In genomic region chr2:27380626-27381556, GRCh38 we compare ENCODE assay signal across 8 cellular contexts. TPM values are rescaled to one million over a fixed set of nuclear protein-coding genes. Genes with fewer than 3 reads are reported as not detected.
DNase-seq lines count a peak whose midpoint lies in the region; ATAC-seq and TF ChIP-seq lines count a peak whose summit lies in the region.

A gene with protein sequence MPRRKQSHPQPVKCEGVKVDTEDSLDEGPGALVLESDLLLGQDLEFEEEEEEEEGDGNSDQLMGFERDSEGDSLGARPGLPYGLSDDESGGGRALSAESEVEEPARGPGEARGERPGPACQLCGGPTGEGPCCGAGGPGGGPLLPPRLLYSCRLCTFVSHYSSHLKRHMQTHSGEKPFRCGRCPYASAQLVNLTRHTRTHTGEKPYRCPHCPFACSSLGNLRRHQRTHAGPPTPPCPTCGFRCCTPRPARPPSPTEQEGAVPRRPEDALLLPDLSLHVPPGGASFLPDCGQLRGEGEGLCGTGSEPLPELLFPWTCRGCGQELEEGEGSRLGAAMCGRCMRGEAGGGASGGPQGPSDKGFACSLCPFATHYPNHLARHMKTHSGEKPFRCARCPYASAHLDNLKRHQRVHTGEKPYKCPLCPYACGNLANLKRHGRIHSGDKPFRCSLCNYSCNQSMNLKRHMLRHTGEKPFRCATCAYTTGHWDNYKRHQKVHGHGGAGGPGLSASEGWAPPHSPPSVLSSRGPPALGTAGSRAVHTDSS (minus strand): TSS chr2:27380734. CDS start chr2:27380526, 208 bp downstream.

- peak within 1 kb of the TSS; percentile 97 for H3K27ac Mint-ChIP-seq in activated CD4-positive, alpha-beta T cell treated with anti-CD3 and anti-CD28 coated beads, Interleukin-2, amount 10 ng/mL, durations not matched to agents 24 days and 14 days

- peak within 1 kb of the TSS; percentile 81 to 96 for H3K27ac ChIP-seq in coronary artery

- intact Hi-C loops in activated CD4-positive, alpha-beta T cell treated with anti-CD3 and anti-CD28 coated beads, Interleukin-2, amount 10 ng/mL, durations not matched to agents 24 days and 14 days (cut with micrococcal nuclease) = loop anchor here (1.0 to 5.0 kb wide), 4 partner anchors 11 to 301 kb away; partner anchors contain the start of genes EIF2B4, NRBP1, PPM1G and SNX17

- peak within 1 kb of the TSS; percentile 94 for H3K4me3 ChIP-seq in coronary artery

- TF ChIP-seq CTCF in AG09319 (IDR thresholded peaks at IDR 0.05; ENCODE audit: low read depth, low read length) (no peak), coronary artery (IDR thresholded peaks at IDR 0.05) (no peak)

- DNase-seq in AG09319 (ENCODE audit: extremely low read depth, low read depth) = peak; percentile 87
- DNase-seq in NCI-H524 treated with DMSO at 0.1 percent for 48 hours (lab: John Stamatoyannopoulos, UW) = peak; percentile 52
- DNase-seq in activated CD4-positive, alpha-beta T cell treated with anti-CD3 and anti-CD28 coated beads, Interleukin-2, amount 10 ng/mL, durations not matched to agents 24 days and 14 days = peak; percentile 97
- DNase-seq in coronary artery (ENCODE audit: low spot score) = peak; percentile 98
- DNase-seq in left lobe of liver (ENCODE audit: low spot score) = peak; percentile 98
- DNase-seq in stimulated activated CD4-positive, alpha-beta T cell treated with anti-CD3 and anti-CD28 coated beads, Interleukin-2, amount 100 ng/mL, for 24 hours = peak; percentile 88 to 90

- peaks cover 74% of the 10 kb centered on the region for H3K36me3 Mint-ChIP-seq in activated CD4-positive, alpha-beta T cell treated with anti-CD3 and anti-CD28 coated beads, Interleukin-2, amount 10 ng/mL, durations not matched to agents 24 days and 14 days (ENCODE audit: low read depth)

- H3K4me3 Mint-ChIP-seq in activated CD4-positive, alpha-beta T cell treated with anti-CD3 and anti-CD28 coated beads, Interleukin-2, amount 10 ng/mL, durations not matched to agents 24 days and 14 days = peak within 1 kb of the TSS; percentile 95

- no peaks in the 10 kb centered on the region for H3K9me3 Mint-ChIP-seq in activated CD4-positive, alpha-beta T cell treated with anti-CD3 and anti-CD28 coated beads, Interleukin-2, amount 10 ng/mL, durations not matched to agents 24 days and 14 days

- H3K4me1 Mint-ChIP-seq in activated CD4-positive, alpha-beta T cell treated with anti-CD3 and anti-CD28 coated beads, Interleukin-2, amount 10 ng/mL, durations not matched to agents 24 days and 14 days = peaks cover 30% of the 10 kb centered on the region

- ATAC-seq in GM19035 (IDR thresholded peaks at IDR 0.05; ENCODE audit: unreplicated experiment) = peak; percentile 90
- peak; percentile 90 for ATAC-seq in HG03354 (IDR thresholded peaks at IDR 0.05; ENCODE audit: poor library complexity, severe bottlenecking, unreplicated experiment)
- peak; percentile 80 for ATAC-seq in left lobe of liver

- no peaks in the 10 kb centered on the region for H3K27me3 Mint-ChIP-seq in activated CD4-positive, alpha-beta T cell treated with anti-CD3 and anti-CD28 coated beads, Interleukin-2, amount 10 ng/mL, durations not matched to agents 24 days and 14 days

RNA-seq across cellular contexts. Expression of the gene that starts here (rescaled TPM):
- 11.1 and 13.5 TPM in 2 replicates for total RNA-seq in activated CD4-positive, alpha-beta T cell treated with anti-CD3 and anti-CD28 coated beads, Interleukin-2, amount 10 ng/mL, durations not matched to agents 24 days and 14 days
- total RNA-seq in left lobe of liver = 10.5 TPM

Comparison
In these comparisons a context has a peak if more than half of its experiments do, and no peak if none do; other contexts are left out.
1. Peak in every context shown above with its lines: DNase-seq, ATAC-seq, H3K4me3 ChIP-seq and H3K27ac ChIP-seq.